ENCODE assay signal across 1 cellular context in the genomic region with DNA sequence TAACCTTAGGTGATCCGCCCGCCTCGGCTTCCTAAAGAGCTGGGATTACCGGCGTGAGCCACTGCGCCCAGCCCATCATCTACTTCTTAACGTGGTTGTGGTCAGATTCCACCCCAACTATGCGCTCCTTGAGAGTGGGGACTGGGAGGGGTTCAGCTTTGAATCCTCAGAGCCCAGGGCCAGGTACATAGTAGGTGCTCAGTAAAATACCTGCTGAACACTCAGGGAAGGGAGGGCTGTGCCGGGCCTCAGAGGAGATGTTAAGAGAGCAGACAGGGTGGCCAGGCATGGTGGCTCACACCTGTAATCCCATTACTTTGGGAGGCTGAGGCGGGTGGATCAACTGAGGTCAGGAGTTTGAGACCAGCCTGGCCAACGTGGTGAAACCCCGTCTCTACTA.
TF ChIP-seq lines count a peak whose summit lies in the region.

No MANE protein-coding gene starts in this region.

TF ChIP-seq in HepG2, 621 proteins besides CTCF, POLR2A, EP300 and RAD21:
- no peak for TF ChIP-seq SMAD3 (CRISPR knock-in tag; IDR thresholded peaks at IDR 0.05)
- TF ChIP-seq, protein P1, sequence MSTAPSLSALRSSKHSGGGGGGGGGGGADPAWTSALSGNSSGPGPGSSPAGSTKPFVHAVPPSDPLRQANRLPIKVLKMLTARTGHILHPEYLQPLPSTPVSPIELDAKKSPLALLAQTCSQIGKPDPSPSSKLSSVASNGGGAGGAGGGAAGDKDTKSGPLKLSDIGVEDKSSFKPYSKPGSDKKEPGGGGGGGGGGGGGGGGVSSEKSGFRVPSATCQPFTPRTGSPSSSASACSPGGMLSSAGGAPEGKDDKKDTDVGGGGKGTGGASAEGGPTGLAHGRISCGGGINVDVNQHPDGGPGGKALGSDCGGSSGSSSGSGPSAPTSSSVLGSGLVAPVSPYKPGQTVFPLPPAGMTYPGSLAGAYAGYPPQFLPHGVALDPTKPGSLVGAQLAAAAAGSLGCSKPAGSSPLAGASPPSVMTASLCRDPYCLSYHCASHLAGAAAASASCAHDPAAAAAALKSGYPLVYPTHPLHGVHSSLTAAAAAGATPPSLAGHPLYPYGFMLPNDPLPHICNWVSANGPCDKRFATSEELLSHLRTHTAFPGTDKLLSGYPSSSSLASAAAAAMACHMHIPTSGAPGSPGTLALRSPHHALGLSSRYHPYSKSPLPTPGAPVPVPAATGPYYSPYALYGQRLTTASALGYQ (CRISPR knock-in tag; IDR thresholded peaks at IDR 0.05): no peak
- no peak for TF ChIP-seq SMAD1 (CRISPR knock-in tag; IDR thresholded peaks at IDR 0.05; ENCODE audit: borderline replicate concordance, low read depth)
- no peak for TF ChIP-seq MIXL1 (CRISPR knock-in tag; IDR thresholded peaks at IDR 0.05)
- TF ChIP-seq MTF2 (CRISPR knock-in tag; IDR thresholded peaks at IDR 0.05; ENCODE audit: borderline replicate concordance): no peak
- TF ChIP-seq ZNF83 (CRISPR knock-in tag; IDR thresholded peaks at IDR 0.05; ENCODE audit: borderline replicate concordance): no peak
- TF ChIP-seq NFYC (CRISPR knock-in tag; IDR thresholded peaks at IDR 0.05): no peak
- no peak for TF ChIP-seq ZNF724P (CRISPR knock-in tag; IDR thresholded peaks at IDR 0.05; ENCODE audit: borderline replicate concordance)
- no peak for TF ChIP-seq HNRNPL (IDR thresholded peaks at IDR 0.05; ENCODE audit: low read depth, low read length)
- TF ChIP-seq, protein P2, sequence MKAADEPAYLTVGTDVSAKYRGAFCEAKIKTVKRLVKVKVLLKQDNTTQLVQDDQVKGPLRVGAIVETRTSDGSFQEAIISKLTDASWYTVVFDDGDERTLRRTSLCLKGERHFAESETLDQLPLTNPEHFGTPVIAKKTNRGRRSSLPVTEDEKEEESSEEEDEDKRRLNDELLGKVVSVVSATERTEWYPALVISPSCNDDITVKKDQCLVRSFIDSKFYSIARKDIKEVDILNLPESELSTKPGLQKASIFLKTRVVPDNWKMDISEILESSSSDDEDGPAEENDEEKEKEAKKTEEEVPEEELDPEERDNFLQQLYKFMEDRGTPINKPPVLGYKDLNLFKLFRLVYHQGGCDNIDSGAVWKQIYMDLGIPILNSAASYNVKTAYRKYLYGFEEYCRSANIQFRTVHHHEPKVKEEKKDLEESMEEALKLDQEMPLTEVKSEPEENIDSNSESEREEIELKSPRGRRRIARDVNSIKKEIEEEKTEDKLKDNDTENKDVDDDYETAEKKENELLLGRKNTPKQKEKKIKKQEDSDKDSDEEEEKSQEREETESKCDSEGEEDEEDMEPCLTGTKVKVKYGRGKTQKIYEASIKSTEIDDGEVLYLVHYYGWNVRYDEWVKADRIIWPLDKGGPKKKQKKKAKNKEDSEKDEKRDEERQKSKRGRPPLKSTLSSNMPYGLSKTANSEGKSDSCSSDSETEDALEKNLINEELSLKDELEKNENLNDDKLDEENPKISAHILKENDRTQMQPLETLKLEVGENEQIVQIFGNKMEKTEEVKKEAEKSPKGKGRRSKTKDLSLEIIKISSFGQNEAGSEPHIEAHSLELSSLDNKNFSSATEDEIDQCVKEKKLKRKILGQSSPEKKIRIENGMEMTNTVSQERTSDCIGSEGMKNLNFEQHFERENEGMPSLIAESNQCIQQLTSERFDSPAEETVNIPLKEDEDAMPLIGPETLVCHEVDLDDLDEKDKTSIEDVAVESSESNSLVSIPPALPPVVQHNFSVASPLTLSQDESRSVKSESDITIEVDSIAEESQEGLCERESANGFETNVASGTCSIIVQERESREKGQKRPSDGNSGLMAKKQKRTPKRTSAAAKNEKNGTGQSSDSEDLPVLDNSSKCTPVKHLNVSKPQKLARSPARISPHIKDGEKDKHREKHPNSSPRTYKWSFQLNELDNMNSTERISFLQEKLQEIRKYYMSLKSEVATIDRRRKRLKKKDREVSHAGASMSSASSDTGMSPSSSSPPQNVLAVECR (CRISPR knock-in tag; IDR thresholded peaks at IDR 0.05; ENCODE audit: borderline replicate concordance): no peak
TF ChIP-seq in HepG2: peak in this region for 0.
